ENCODE assay signal across 8 cellular contexts in the genomic region with DNA sequence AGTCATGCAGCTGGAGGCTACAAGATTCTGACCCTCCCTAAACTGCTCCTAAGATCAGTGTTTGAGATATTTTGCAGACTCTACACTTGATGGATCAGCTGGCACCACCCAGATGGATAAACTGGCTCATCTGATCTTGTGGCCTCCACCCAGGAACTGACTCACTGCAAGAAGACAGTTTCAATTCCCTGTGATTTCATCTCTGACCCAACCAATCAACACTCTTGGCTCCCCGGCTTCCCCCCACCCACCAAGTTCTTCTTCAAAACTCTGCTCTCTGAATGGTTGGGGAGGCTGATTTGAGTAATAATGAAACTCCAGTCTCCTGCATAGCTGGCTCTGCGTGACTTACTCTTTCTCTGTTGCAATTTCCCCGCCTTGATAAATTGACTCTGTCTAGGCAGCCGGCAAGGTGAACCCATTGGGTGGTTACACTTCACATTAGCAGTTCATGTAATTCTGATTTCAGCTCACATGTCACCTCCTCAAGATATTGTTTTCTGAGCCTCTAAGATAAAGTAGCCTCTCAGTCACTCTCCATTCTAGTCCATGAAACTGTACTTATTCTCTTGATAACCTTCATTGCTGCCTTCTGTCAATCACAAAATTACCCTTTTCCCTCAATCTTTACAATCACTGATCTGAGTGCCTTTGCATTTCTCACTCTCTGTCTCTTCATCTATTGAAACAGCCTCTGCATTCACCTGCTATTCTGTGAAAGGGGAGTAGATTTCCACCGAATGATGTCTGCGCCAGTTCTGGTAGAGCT. TPM values are rescaled to one million over a fixed set of nuclear protein-coding genes. Genes with fewer than 3 reads are reported as not detected.
DNase-seq lines count a peak whose midpoint lies in the region; ATAC-seq, FAIRE-seq and TF ChIP-seq lines count a peak whose summit lies in the region.

No MANE protein-coding gene starts in this region.

- H3K36me3 ChIP-seq in RWPE2 (ENCODE audit: low read depth), result no peaks in the 10 kb centered on the region
- H3K36me3 ChIP-seq in skeletal muscle satellite cell (ENCODE audit: insufficient read depth, low read length), result no peaks in the 10 kb centered on the region

- TF ChIP-seq CTCF in RWPE2 (IDR thresholded peaks at IDR 0.05; ENCODE audit: poor library complexity, severe bottlenecking), result no peak

- DNase-seq in Daoy (ENCODE audit: low read depth), result peak; percentile 75
- no peak for DNase-seq in RWPE2 (ENCODE audit: low spot score)
- DNase-seq in epithelial cell of prostate (ENCODE audit: low read depth, low spot score), result peak; percentile 96
- DNase-seq in NCI-H128 (lab: John Stamatoyannopoulos, UW; ENCODE audit: unreplicated experiment), result no peak
- DNase-seq in NCI-H2107 (lab: John Stamatoyannopoulos, UW), result no peak
- no peak for DNase-seq in HTR-8/SVneo (ENCODE audit: insufficient read length, low spot score)

- H3K27me3 ChIP-seq in RWPE2 (ENCODE audit: insufficient read depth, poor library complexity, severe bottlenecking) (no peaks in the 10 kb centered on the region), skeletal muscle satellite cell (ENCODE audit: control insufficient read depth, insufficient read depth, low read length) (peaks cover 6% of the 10 kb centered on the region)

- peak; percentile 84 for ATAC-seq in RWPE2 (ENCODE audit: low read depth)
- no peak for ATAC-seq in HG03175 (IDR thresholded peaks at IDR 0.05; ENCODE audit: unreplicated experiment)

- H3K9me3 ChIP-seq in RWPE2 (ENCODE audit: severe bottlenecking), result no peaks in the 10 kb centered on the region
- H3K9me3 ChIP-seq in skeletal muscle satellite cell (replicated peaks; ENCODE audit: low read length), result no peaks in the 10 kb centered on the region

- no peaks in the 10 kb centered on the region for H3K4me1 ChIP-seq in RWPE2 (ENCODE audit: insufficient read depth, poor library complexity, severe bottlenecking)
- no peaks in the 10 kb centered on the region for H3K4me1 ChIP-seq in skeletal muscle satellite cell (ENCODE audit: control insufficient read depth, insufficient read depth, low read length)

- H3K9ac ChIP-seq in skeletal muscle satellite cell (ENCODE audit: low read depth, low read length), result no peak overlapping the region

- peak overlapping the region; percentile 47 for H3K27ac ChIP-seq in RWPE2 (ENCODE audit: poor library complexity, severe bottlenecking)
- peak overlapping the region; percentile 79 for H3K27ac ChIP-seq in epithelial cell of prostate

- no peak for FAIRE-seq in HTR-8/SVneo (lab: Jason Lieb, UNC)

- H3K4me3 ChIP-seq in RWPE2 (ENCODE audit: severe bottlenecking) (no peak overlapping the region), skeletal muscle satellite cell (ENCODE audit: low read length) (no peak overlapping the region)

- peak overlapping the region; percentile 34 for H3K4me2 ChIP-seq in skeletal muscle satellite cell (ENCODE audit: low read length)

RNA-seq across cellular contexts. Expression of a gene that starts 9.9 kb away (rescaled TPM):
- total RNA-seq in Daoy (2014; rRNA removed; shearing (Covaris generic)), result not detected in 2 replicates
- not detected in 2 replicates for total RNA-seq in skeletal muscle satellite cell (2012; rRNA removed)

RNA-seq across cellular contexts. Expression of a gene that starts 24.1 kb away (rescaled TPM):
- total RNA-seq in Daoy (2014; rRNA removed; shearing (Covaris generic)), result not detected in 2 replicates
- 0.22 and 0.76 TPM in 2 replicates for total RNA-seq in skeletal muscle satellite cell (2012; rRNA removed)

RNA-seq across cellular contexts. Expression of a gene that starts 33.4 kb away (rescaled TPM):
- 0.74 and 2.9 TPM in 2 replicates for total RNA-seq in Daoy (2014; rRNA removed; shearing (Covaris generic))
- total RNA-seq in skeletal muscle satellite cell (2012; rRNA removed), result 2.3 and 2.4 TPM in 2 replicates

Comparison
In these comparisons a context has a peak if more than half of its experiments do, and no peak if none do; other contexts are left out.
1. DNase-seq: peak in Daoy (single experiment) and epithelial cell of prostate (single experiment); none in RWPE2 (single experiment), NCI-H128 (single experiment), NCI-H2107 (single experiment) and HTR-8/SVneo (single experiment).